In the genomic region with DNA sequence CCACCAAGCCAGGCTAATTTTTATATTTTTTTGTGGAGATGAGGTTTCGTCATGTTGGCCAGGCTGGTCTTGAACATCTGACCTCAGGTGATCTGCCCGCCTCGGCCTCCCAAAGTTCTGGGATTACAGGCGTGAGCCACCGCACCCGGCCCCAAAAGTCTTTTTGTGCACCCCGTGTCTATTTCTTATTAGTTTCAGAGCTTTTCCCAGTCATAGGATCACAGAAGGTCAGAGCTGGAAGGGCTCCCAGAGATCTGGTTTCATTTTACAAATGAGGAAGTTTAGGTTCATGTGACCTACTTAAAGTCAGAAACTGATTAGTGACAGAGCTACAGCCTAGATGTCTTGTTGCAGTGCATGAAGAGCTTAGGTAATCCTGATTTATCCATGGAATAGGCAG, we compare ENCODE assay signal across 8 cellular contexts. TPM values are rescaled to one million over a fixed set of nuclear protein-coding genes. Genes with fewer than 3 reads are reported as not detected.
A peak's percentile ranks its signal among the peaks of the same experiment; 100 is the strongest.
DNase-seq lines count a peak whose midpoint lies in the region; ATAC-seq and TF ChIP-seq lines count a peak whose summit lies in the region.

No MANE protein-coding gene starts in this region.

- H3K36me3 Mint-ChIP-seq in CD4-positive, alpha-beta memory T cell, result peaks cover 0 to 5% of the 10 kb centered on the region in 2 donors

- H3K27me3 ChIP-seq in CD4-positive, alpha-beta memory T cell (ENCODE audit: insufficient read depth, low read length), result no peaks in the 10 kb centered on the region
- H3K27me3 ChIP-seq in colonic mucosa, result no peaks in the 10 kb centered on the region

- peak overlapping the region in 6 of 7 donors; percentile 69 to 88 (median 81) for H3K27ac Mint-ChIP-seq in CD4-positive, alpha-beta memory T cell

- H3K27me3 Mint-ChIP-seq in CD4-positive, alpha-beta memory T cell, result no peaks in the 10 kb centered on the region

- H3K4me1 Mint-ChIP-seq in CD4-positive, alpha-beta memory T cell, result peaks cover 32 to 40% (median 38%) of the 10 kb centered on the region in 4 donors

- no peak overlapping the region for H3K27ac ChIP-seq in CD4-positive, alpha-beta memory T cell (ENCODE audit: low read depth, low read length)
- H3K27ac ChIP-seq in colonic mucosa, result peak overlapping the region; percentile 78

- intact Hi-C loops in CD4-positive, alpha-beta memory T cell (cut with micrococcal nuclease), result loop anchor here (5.0 to 10.0 kb wide), 2 partner anchors 40 to 872 kb away; a partner anchor contains a TSS
- intact Hi-C loops in colonic mucosa (cut with DNase I), result no loop called here

- H3K9me3 Mint-ChIP-seq in CD4-positive, alpha-beta memory T cell, result no peaks in the 10 kb centered on the region

- no peak for TF ChIP-seq CTCF in colonic mucosa (IDR thresholded peaks at IDR 0.05)

- POLR2A ChIA-PET in CD4-positive, alpha-beta memory T cell (lab: Charles Lee; ENCODE audit: partially characterized antibody), result interaction anchor here (0.9 to 3.1 kb wide), 7 partner anchors 9 to 1490 kb away, joined by 3 to 41 read pairs (median 4); a partner anchor contains a TSS

- no peaks in the 10 kb centered on the region for H3K9me3 ChIP-seq in CD4-positive, alpha-beta memory T cell (ENCODE audit: control insufficient read depth in 1 of 2, low read length in 2 of 2)
- H3K9me3 ChIP-seq in colonic mucosa, result no peaks in the 10 kb centered on the region

- H3K4me3 Mint-ChIP-seq in CD4-positive, alpha-beta memory T cell, result peak overlapping the region; percentile 73 to 88 (median 84)

- H3K9ac ChIP-seq in colonic mucosa (ENCODE audit: low read depth in 2 of 2, low read length in 2 of 2), result no peak overlapping the region

- CTCF ChIA-PET in CD4-positive, alpha-beta memory T cell (lab: Charles Lee; ENCODE audit: partially characterized antibody), result interaction anchor here (1.6 to 3.1 kb wide), 5 partner anchors 9 to 96 kb away, joined by 4 to 15 read pairs (median 12); no protein-coding TSS in a partner anchor

- H3K36me3 ChIP-seq in CD4-positive, alpha-beta memory T cell (ENCODE audit: insufficient read depth, low read length), result no peaks in the 10 kb centered on the region
- H3K36me3 ChIP-seq in colonic mucosa, result no peaks in the 10 kb centered on the region

- peaks cover 37% of the 10 kb centered on the region for H3K4me1 ChIP-seq in CD4-positive, alpha-beta memory T cell (ENCODE audit: insufficient read depth, low read length)
- H3K4me1 ChIP-seq in colonic mucosa, result no peaks in the 10 kb centered on the region

- DNase-seq in CD4-positive, alpha-beta memory T cell, result no peak
- DNase-seq in NCI-H2171 (lab: John Stamatoyannopoulos, UW) (peak; percentile 11), colonic mucosa (no peak), pons (ENCODE audit: low spot score) (peak; percentile 81), NCI-H187 (lab: John Stamatoyannopoulos, UW) (no peak), COLO829 (ENCODE audit: low spot score) (no peak), middle frontal gyrus (ENCODE audit: extremely low spot score, low spot score) (no peak)

- ATAC-seq in HG02763 (IDR thresholded peaks at IDR 0.05; ENCODE audit: unreplicated experiment), result no peak

- H3K4me3 ChIP-seq in CD4-positive, alpha-beta memory T cell (ENCODE audit: low read length in 2 of 2), result no peak overlapping the region
- no peak overlapping the region for H3K4me3 ChIP-seq in colonic mucosa

RNA-seq across cellular contexts. Expression of a gene that starts 1.6 kb away (rescaled TPM):
- total RNA-seq in CD4-positive, alpha-beta memory T cell, result 10 to 100 TPM; 11.4 to 12.0 TPM
- polyA plus RNA-seq in CD4-positive, alpha-beta memory T cell, result 1 to 10 TPM; 3.3 to 4.2 TPM
- 1 to 10 TPM; 3.2 to 5.3 TPM for total RNA-seq in colonic mucosa

Comparison
In these comparisons a context has a peak if more than half of its experiments do, and no peak if none do; other contexts are left out.
1. DNase-seq: peak in NCI-H2171 (single experiment) and pons (single experiment); none in CD4-positive, alpha-beta memory T cell (0 of 5), colonic mucosa (single experiment), NCI-H187 (0 of 2), COLO829 (single experiment) and middle frontal gyrus (single experiment).